Comparison of ENCODE assay signal across 1 cellular context in the genomic region with DNA sequence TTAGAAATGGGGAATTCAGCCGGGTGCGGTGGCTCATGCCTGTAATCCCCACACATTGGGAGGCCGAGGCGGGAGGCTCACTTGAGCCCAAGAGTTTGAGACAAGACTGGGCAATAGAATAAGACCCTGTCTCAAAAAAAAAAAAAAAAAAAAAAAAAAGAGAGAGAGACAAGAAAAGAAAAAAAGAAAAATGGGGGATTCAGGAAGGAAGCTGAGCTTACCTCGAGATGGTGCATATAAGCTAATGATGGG.
TF ChIP-seq lines count a peak whose summit lies in the region.

No MANE protein-coding gene starts in this region.

TF ChIP-seq in GM12878, 131 proteins besides CTCF, POLR2A, EP300 and RAD21 (continued from another document):
- TF ChIP-seq, protein P1, sequence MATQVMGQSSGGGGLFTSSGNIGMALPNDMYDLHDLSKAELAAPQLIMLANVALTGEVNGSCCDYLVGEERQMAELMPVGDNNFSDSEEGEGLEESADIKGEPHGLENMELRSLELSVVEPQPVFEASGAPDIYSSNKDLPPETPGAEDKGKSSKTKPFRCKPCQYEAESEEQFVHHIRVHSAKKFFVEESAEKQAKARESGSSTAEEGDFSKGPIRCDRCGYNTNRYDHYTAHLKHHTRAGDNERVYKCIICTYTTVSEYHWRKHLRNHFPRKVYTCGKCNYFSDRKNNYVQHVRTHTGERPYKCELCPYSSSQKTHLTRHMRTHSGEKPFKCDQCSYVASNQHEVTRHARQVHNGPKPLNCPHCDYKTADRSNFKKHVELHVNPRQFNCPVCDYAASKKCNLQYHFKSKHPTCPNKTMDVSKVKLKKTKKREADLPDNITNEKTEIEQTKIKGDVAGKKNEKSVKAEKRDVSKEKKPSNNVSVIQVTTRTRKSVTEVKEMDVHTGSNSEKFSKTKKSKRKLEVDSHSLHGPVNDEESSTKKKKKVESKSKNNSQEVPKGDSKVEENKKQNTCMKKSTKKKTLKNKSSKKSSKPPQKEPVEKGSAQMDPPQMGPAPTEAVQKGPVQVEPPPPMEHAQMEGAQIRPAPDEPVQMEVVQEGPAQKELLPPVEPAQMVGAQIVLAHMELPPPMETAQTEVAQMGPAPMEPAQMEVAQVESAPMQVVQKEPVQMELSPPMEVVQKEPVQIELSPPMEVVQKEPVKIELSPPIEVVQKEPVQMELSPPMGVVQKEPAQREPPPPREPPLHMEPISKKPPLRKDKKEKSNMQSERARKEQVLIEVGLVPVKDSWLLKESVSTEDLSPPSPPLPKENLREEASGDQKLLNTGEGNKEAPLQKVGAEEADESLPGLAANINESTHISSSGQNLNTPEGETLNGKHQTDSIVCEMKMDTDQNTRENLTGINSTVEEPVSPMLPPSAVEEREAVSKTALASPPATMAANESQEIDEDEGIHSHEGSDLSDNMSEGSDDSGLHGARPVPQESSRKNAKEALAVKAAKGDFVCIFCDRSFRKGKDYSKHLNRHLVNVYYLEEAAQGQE (IDR thresholded peaks at IDR 0.05; ENCODE audit: low read depth, low read length), result no peak
- TF ChIP-seq TCF3 (IDR thresholded peaks at IDR 0.05; ENCODE audit: borderline replicate concordance, insufficient read depth, low read depth, low read length) (no peak), CREB1 (IDR thresholded peaks at IDR 0.05; ENCODE audit: low read depth) (no peak), FOS (IDR thresholded peaks at IDR 0.05; ENCODE audit: borderline replicate concordance, extremely low read depth, insufficient read length) (no peak)
- TF ChIP-seq, protein P2, sequence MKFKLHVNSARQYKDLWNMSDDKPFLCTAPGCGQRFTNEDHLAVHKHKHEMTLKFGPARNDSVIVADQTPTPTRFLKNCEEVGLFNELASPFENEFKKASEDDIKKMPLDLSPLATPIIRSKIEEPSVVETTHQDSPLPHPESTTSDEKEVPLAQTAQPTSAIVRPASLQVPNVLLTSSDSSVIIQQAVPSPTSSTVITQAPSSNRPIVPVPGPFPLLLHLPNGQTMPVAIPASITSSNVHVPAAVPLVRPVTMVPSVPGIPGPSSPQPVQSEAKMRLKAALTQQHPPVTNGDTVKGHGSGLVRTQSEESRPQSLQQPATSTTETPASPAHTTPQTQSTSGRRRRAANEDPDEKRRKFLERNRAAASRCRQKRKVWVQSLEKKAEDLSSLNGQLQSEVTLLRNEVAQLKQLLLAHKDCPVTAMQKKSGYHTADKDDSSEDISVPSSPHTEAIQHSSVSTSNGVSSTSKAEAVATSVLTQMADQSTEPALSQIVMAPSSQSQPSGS (IDR thresholded peaks at IDR 0.05; ENCODE audit: low read length), result no peak
